In genomic region chr18:11818486-11819203, GRCh38 we compare ENCODE assay signal across 26 cellular contexts. TPM values are rescaled to one million over a fixed set of nuclear protein-coding genes. Genes with fewer than 3 reads are reported as not detected.
A peak's percentile ranks its signal among the peaks of the same experiment; 100 is the strongest.
DNase-seq lines count a peak whose midpoint lies in the region; ATAC-seq, FAIRE-seq and TF ChIP-seq lines count a peak whose summit lies in the region.
"Had no signal": no experiment of that assay in that cellular context is flagged by ENCODE, and none has a peak within 500 bp of the region (broad histone marks: within the 10 kb centered on the region; RNA-seq: fewer than 3 reads in every experiment).

No MANE protein-coding gene starts in this region.

- no peak overlapping the region for H3K27ac ChIP-seq in PC-3 (ENCODE audit: low read length)
- H3K27ac ChIP-seq in K562 (ENCODE audit: extremely low read depth, low read depth, low read length): no peak overlapping the region
- no peak overlapping the region for H3K27ac ChIP-seq in osteoblast (ENCODE audit: low read depth, low read length)
- H3K27ac ChIP-seq in smooth muscle cell (ENCODE audit: low read depth): no peak overlapping the region
- H3K27ac ChIP-seq: A549; BLaER1 treated with 17β-estradiol and CSF1 and Interleukin-3, amounts not matched to agents 10 nM and 100 nM; Peyer's patch; SK-N-MC had no signal

- no peaks in the 10 kb centered on the region for H3K9me3 ChIP-seq in PC-3 (ENCODE audit: low read length)
- H3K9me3 ChIP-seq in K562 (replicated peaks; ENCODE audit: control insufficient read depth, insufficient read depth, low read depth, low read length): no peaks in the 10 kb centered on the region
- no peaks in the 10 kb centered on the region for H3K9me3 ChIP-seq in osteoblast (ENCODE audit: low read depth, low read length)
- no peaks in the 10 kb centered on the region for H3K9me3 ChIP-seq in smooth muscle cell (replicated peaks; ENCODE audit: low read depth)
- H3K9me3 ChIP-seq: A549; BLaER1 treated with 17β-estradiol and CSF1 and Interleukin-3, amounts not matched to agents 10 nM and 100 nM; Peyer's patch had no signal

- FAIRE-seq in K562 (lab: Jason Lieb, UNC): no peak
- FAIRE-seq: A549, D721Med, GM18507, HepG2 had no signal

- H3K79me2 ChIP-seq in PC-3 (ENCODE audit: low read length) (no peaks in the 10 kb centered on the region), K562 (ENCODE audit: control insufficient read depth, insufficient read depth, low read length) (no peaks in the 10 kb centered on the region), osteoblast (ENCODE audit: insufficient read depth, low read length) (no peaks in the 10 kb centered on the region), smooth muscle cell (ENCODE audit: low read depth) (no peaks in the 10 kb centered on the region)

- H3F3A ChIP-seq in PC-3 (ENCODE audit: low read length, unreplicated experiment) (no peaks in the 10 kb centered on the region), smooth muscle cell (ENCODE audit: low read depth) (no peaks in the 10 kb centered on the region)

- no peaks in the 10 kb centered on the region for H3K4me1 Mint-ChIP-seq in glutamatergic neuron (ENCODE audit: low read depth, unreplicated experiment)

- H3K9ac ChIP-seq in PC-3 (ENCODE audit: low read length): no peak overlapping the region
- H3K9ac ChIP-seq in K562 (ENCODE audit: insufficient read depth in 1 of 2, low read depth in 2 of 2, low read length in 2 of 2): no peak overlapping the region
- no peak overlapping the region for H3K9ac ChIP-seq in smooth muscle cell (ENCODE audit: low read depth)
- H3K9ac ChIP-seq: BLaER1 treated with 17β-estradiol and CSF1 and Interleukin-3, amounts not matched to agents 10 nM and 100 nM had no signal

- no peaks in the 10 kb centered on the region for H3K9me2 ChIP-seq in PC-3 (replicated peaks; ENCODE audit: low read length)

- BruUV-seq in PC-3 (replicated peaks; lab: Mats Ljungman, UMichigan) (no TSS peak), K562 (replicated peaks; lab: Mats Ljungman, UMichigan) (no TSS peak)

- CTCF ChIA-PET in PC-3 (lab: Charles Lee): no interaction called here
- CTCF ChIA-PET in K562 (lab: Yijun Ruan, JAX; ENCODE audit: low intra/inter-chr PET ratio): no interaction called here

- H3K4me2 ChIP-seq in PC-3 (ENCODE audit: low read length) (no peak overlapping the region), K562 (ENCODE audit: insufficient read depth, low read length) (no peak overlapping the region), osteoblast (ENCODE audit: insufficient read depth, low read length) (peak overlapping the region; percentile 51), smooth muscle cell (no peak overlapping the region)
- H3K4me2 ChIP-seq: A549; BLaER1 treated with 17β-estradiol and CSF1 and Interleukin-3, amounts not matched to agents 10 nM and 100 nM; GM23338 had no signal

- H3K9me3 Mint-ChIP-seq in glutamatergic neuron (ENCODE audit: unreplicated experiment): peaks cover 2% of the 10 kb centered on the region
- H3K9me3 Mint-ChIP-seq: GM23338 had no signal

- POLR2A ChIA-PET in PC-3 (lab: Charles Lee; ENCODE audit: unreplicated experiment) (interaction anchor here (0.6 kb wide), 1 partner anchor 162 kb away, joined by 8 read pairs; the partner anchor contains the start of gene IMPA2), K562 (lab: Yijun Ruan, JAX) (no interaction called here)

- intact Hi-C loops in PC-3 (cut with micrococcal nuclease) (no loop called here), K562 (cut with micrococcal nuclease) (no loop called here)

- H3K4me3 Mint-ChIP-seq in glutamatergic neuron (ENCODE audit: unreplicated experiment): no peak overlapping the region
- H3K4me3 Mint-ChIP-seq: CD4-positive, alpha-beta T cell; GM23338 had no signal

- peaks cover 12% of the 10 kb centered on the region for H3K27me3 ChIP-seq in PC-3 (ENCODE audit: low read length)
- no peaks in the 10 kb centered on the region for H3K27me3 ChIP-seq in K562 (ENCODE audit: control insufficient read depth in 2 of 2, insufficient read depth in 2 of 2, low read length in 2 of 2)
- H3K27me3 ChIP-seq in osteoblast (ENCODE audit: insufficient read depth, low read length): peaks cover 4% of the 10 kb centered on the region
- no peaks in the 10 kb centered on the region for H3K27me3 ChIP-seq in smooth muscle cell (ENCODE audit: low read depth)
- H3K27me3 ChIP-seq: BLaER1 treated with 17β-estradiol and CSF1 and Interleukin-3, amounts not matched to agents 10 nM and 100 nM; Peyer's patch had no signal

- no peak for TF ChIP-seq RAD21 in K562 (CRISPR knock-in tag; conservative IDR thresholded peaks at IDR 0.05 in 1 of 2, IDR thresholded peaks at IDR 0.05 in 1 of 2)

- H2AFZ ChIP-seq in PC-3 (ENCODE audit: low read length): peak overlapping the region; percentile 51; the same call in 1 of the 2 replicates
- H2AFZ ChIP-seq in K562 (ENCODE audit: low read depth, low read length): peak overlapping the region; percentile 79
- H2AFZ ChIP-seq in osteoblast (ENCODE audit: low read length): peak overlapping the region; percentile 51
- no peak overlapping the region for H2AFZ ChIP-seq in smooth muscle cell (ENCODE audit: low read depth)
- H2AFZ ChIP-seq: GM23338 had no signal

- H3K4me1 ChIP-seq in PC-3 (ENCODE audit: insufficient read depth, low read length): no peaks in the 10 kb centered on the region
- H3K4me1 ChIP-seq in K562 (replicated peaks in 1 of 2; ENCODE audit: control insufficient read depth in 2 of 2, insufficient read depth in 2 of 2, low read length in 2 of 2): peaks cover 12% of the 10 kb centered on the region in 2 experiments; a peak in 4 of 5 replicates
- H3K4me1 ChIP-seq in osteoblast (ENCODE audit: insufficient read depth, low read length): no peaks in the 10 kb centered on the region
- H3K4me1 ChIP-seq in smooth muscle cell (ENCODE audit: low read depth): no peaks in the 10 kb centered on the region
- H3K4me1 ChIP-seq: A549; BLaER1 treated with 17β-estradiol and CSF1 and Interleukin-3, amounts not matched to agents 10 nM and 100 nM; Peyer's patch had no signal

- TF ChIP-seq POLR2A in K562 (conservative IDR thresholded peaks at IDR 0.05): no peak

- H4K20me1 ChIP-seq in PC-3 (ENCODE audit: low read length) (no peaks in the 10 kb centered on the region), K562 (replicated peaks; ENCODE audit: control insufficient read depth, insufficient read depth, low read length) (no peaks in the 10 kb centered on the region), osteoblast (ENCODE audit: insufficient read depth, low read length) (no peaks in the 10 kb centered on the region), smooth muscle cell (ENCODE audit: low read depth) (no peaks in the 10 kb centered on the region)
- H4K20me1 ChIP-seq: BLaER1 treated with 17β-estradiol and CSF1 and Interleukin-3, amounts not matched to agents 10 nM and 100 nM had no signal

- no peak for ATAC-seq in PC-3
- no peak; the same call in 2 of the 3 replicates for ATAC-seq in K562
- ATAC-seq in HG02588 (IDR thresholded peaks at IDR 0.05; ENCODE audit: unreplicated experiment): no peak
- ATAC-seq: A549, GM23338, HepG2 had no signal

- H3K27me3 Mint-ChIP-seq in glutamatergic neuron (ENCODE audit: unreplicated experiment): peaks cover 2% of the 10 kb centered on the region
- H3K27me3 Mint-ChIP-seq: CD4-positive, alpha-beta T cell had no signal

- in situ Hi-C loops in K562 (cut with MboI): no loop called here

- H3K4me3 ChIP-seq in PC-3 (ENCODE audit: low read length): no peak overlapping the region
- no peak overlapping the region for H3K4me3 ChIP-seq in K562
- no peak overlapping the region for H3K4me3 ChIP-seq in osteoblast (ENCODE audit: insufficient read depth, low read length)
- H3K4me3 ChIP-seq in smooth muscle cell: no peak overlapping the region
- H3K4me3 ChIP-seq: A549; BLaER1 treated with 17β-estradiol and CSF1 and Interleukin-3, amounts not matched to agents 10 nM and 100 nM; GM23338; Peyer's patch; SK-N-MC had no signal

- TF ChIP-seq CTCF in PC-3 (conservative IDR thresholded peaks at IDR 0.05; ENCODE audit: low read depth, low read length) (no peak), K562 (IDR thresholded peaks at IDR 0.05 in 2 of 3, conservative IDR thresholded peaks at IDR 0.05 in 1 of 3; ENCODE audit: insufficient read depth in 2 of 3, low read depth in 1 of 3, low read length in 3 of 3) (no peak), glutamatergic neuron (IDR thresholded peaks at IDR 0.05; ENCODE audit: partially characterized antibody, unreplicated experiment) (no peak), osteoblast (IDR thresholded peaks at IDR 0.05; ENCODE audit: extremely low read depth, low read depth, low read length) (no peak), smooth muscle cell (IDR thresholded peaks at IDR 0.05; ENCODE audit: borderline replicate concordance, insufficient read depth, poor library complexity, severe bottlenecking) (no peak)

- TF ChIP-seq EP300 in K562 (IDR thresholded peaks at IDR 0.05; ENCODE audit: low read length): no peak

- no peaks in the 10 kb centered on the region for H3K36me3 Mint-ChIP-seq in glutamatergic neuron (ENCODE audit: unreplicated experiment)

- 51% methylated on average over 15 of the region's 17 CpGs for WGBS in K562 (ENCODE audit: insufficient coverage, low coverage, missing lambda C conversion rate)
- 90% methylated on average over 17 of the region's 17 CpGs for WGBS in smooth muscle cell (ENCODE audit: low lambda C conversion rate)

- no peaks in the 10 kb centered on the region for H3K9me1 ChIP-seq in K562 (ENCODE audit: control insufficient read depth, insufficient read depth, low read length)

- H3K27ac Mint-ChIP-seq in glutamatergic neuron (ENCODE audit: unreplicated experiment): peak overlapping the region; percentile 52
- H3K27ac Mint-ChIP-seq: CD4-positive, alpha-beta T cell; GM23338 had no signal

- DNase-seq in PC-3 (no peak), K562 (ENCODE audit: extremely low read depth in 1 of 4, low spot score in 3 of 4) (no peak), glutamatergic neuron (no peak), osteoblast (ENCODE audit: insufficient read length, low spot score, missing footprints) (peak; percentile 34), MV-4-11 (lab: John Stamatoyannopoulos, UW) (no peak), smooth muscle cell (lab: John Stamatoyannopoulos, UW; ENCODE audit: unreplicated experiment) (no peak)
- DNase-seq: AML-193; CD4-positive, alpha-beta T cell; HCEC 1CT; Kasumi-1; NCI-H1105 treated with DMSO at 0.1 percent for 48 hours; NCI-H146; NCI-H1930; NCI-H2107; NCI-H524 treated with DMSO at 0.1 percent for 48 hours; NCI-H774; Peyer's patch; SHP77 treated with DMSO at 0.1 percent for 48 hours had no signal

- H3K36me3 ChIP-seq in PC-3 (ENCODE audit: low read depth, low read length): no peaks in the 10 kb centered on the region
- H3K36me3 ChIP-seq in K562 (ENCODE audit: control insufficient read depth, insufficient read depth, low read length): no peaks in the 10 kb centered on the region
- H3K36me3 ChIP-seq in osteoblast (ENCODE audit: insufficient read depth, low read length): no peaks in the 10 kb centered on the region
- no peaks in the 10 kb centered on the region for H3K36me3 ChIP-seq in smooth muscle cell (ENCODE audit: low read depth)
- H3K36me3 ChIP-seq: BLaER1 treated with 17β-estradiol and CSF1 and Interleukin-3, amounts not matched to agents 10 nM and 100 nM; Peyer's patch had no signal

RNA-seq across cellular contexts. Expression of gene CHMP1B, which starts 32.6 kb away (rescaled TPM):
- 81.9 and 89.5 TPM in 2 replicates for total RNA-seq in PC-3 (2014; rRNA removed)
- 8.3 and 13.4 TPM in 2 replicates for total RNA-seq in K562 (2011; cell fraction: chromatin; rRNA removed; ENCODE audit: low replicate concordance)
- 10.8 and 11.2 TPM in 2 replicates for total RNA-seq in K562 (2011; cell fraction: nucleolus; rRNA removed)
- 15.5 and 19.1 TPM in 2 replicates for total RNA-seq in K562 (2011; cell fraction: nucleoplasm; rRNA removed)
- 22.3 and 22.9 TPM in 2 replicates for total RNA-seq in K562 (2014; rRNA removed)
- total RNA-seq in K562 (2014; rRNA removed; fragmentation: Illumina TruSeq; extraction: Trizol): 18.7 and 21.7 TPM in 2 replicates
- total RNA-seq in K562 (2015; rRNA removed; fragmentation: Illumina TruSeq; extraction: Trizol): 15.6 and 17.6 TPM in 2 replicates
- total RNA-seq in K562 (2021): 17.1 and 21.3 TPM in 2 replicates
- polyA plus RNA-seq in K562 (2011; rRNA removed): 17.7 and 19.0 TPM in 2 replicates
- 15.7 and 19.8 TPM in 2 replicates for polyA plus RNA-seq in K562 (2011; cell fraction: cytosol; rRNA removed)
- polyA plus RNA-seq in K562 (2011; cell fraction: nucleus; rRNA removed): 11.0 and 12.8 TPM in 2 replicates
- 16.6 and 23.6 TPM in 2 replicates for polyA plus RNA-seq in K562 (2012)
- 20.3 and 22.6 TPM in 2 replicates for polyA plus RNA-seq in K562 (2014; fragmentation: Illumina TruSeq; extraction: Trizol)
- 10 to 100 TPM; 12.3 to 14.5 TPM for polyA plus RNA-seq in K562 (2014; fragmentation: Nextera tagmentation; extraction: Ambion mirVana)
- 27.9 and 29.9 TPM in 2 replicates for polyA plus RNA-seq in K562 (2014; rRNA removed)
- polyA minus RNA-seq in K562 (2011; rRNA and poly(A)+ RNA removed): 16.9 and 22.1 TPM in 2 replicates
- 6.8 and 7.9 TPM in 2 replicates for polyA minus RNA-seq in K562 (2011; cell fraction: cytosol; rRNA and poly(A)+ RNA removed)
- 5.1 and 10.0 TPM in 2 replicates for polyA minus RNA-seq in K562 (2011; cell fraction: nucleus; rRNA and poly(A)+ RNA removed)
- total RNA-seq in glutamatergic neuron (ENCODE audit: unreplicated experiment): 56.1 TPM
- 59.8 and 63.7 TPM in 2 replicates for total RNA-seq in osteoblast
- 54.6 and 61.1 TPM in 2 replicates for total RNA-seq in smooth muscle cell
- polyA plus RNA-seq in smooth muscle cell: 35.6 and 54.4 TPM in 2 replicates
